Comparison of ENCODE assay signal across 12 cellular contexts in the genomic region with DNA sequence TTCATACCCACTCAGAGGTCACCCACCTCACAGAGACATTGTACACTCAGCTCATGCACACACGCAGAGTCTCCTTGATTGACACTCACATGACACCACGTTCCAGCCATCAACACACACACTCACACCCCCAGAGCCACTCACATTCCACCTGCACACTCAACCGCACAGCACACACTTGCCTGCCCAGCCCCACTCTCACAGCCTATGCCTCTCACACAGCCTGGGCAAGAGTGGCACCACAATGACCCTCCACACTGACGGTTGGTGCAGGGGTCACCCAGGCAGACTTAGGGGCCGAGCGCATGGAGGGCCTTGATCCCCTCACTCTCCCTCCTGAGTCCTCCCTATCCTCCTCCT. TPM values are rescaled to one million over a fixed set of nuclear protein-coding genes. Genes with fewer than 3 reads are reported as not detected.
DNase-seq lines count a peak whose midpoint lies in the region; ATAC-seq, FAIRE-seq and TF ChIP-seq lines count a peak whose summit lies in the region.
"Had no signal": no experiment of that assay in that cellular context is flagged by ENCODE, and none has a peak within 500 bp of the region (broad histone marks: within the 10 kb centered on the region; RNA-seq: fewer than 3 reads in every experiment).

No MANE protein-coding gene starts in this region.

- peak overlapping the region; percentile 54 for H3K27ac Mint-ChIP-seq in activated naive CD8-positive, alpha-beta T cell treated with anti-CD3 and anti-CD28 coated beads, Interleukin-2, amount 10 ng/mL, durations not matched to agents 7 days and 5 days
- H3K27ac Mint-ChIP-seq: CD8-positive, alpha-beta memory T cell; immature natural killer cell; WTC11 had no signal

- DNase-seq in GM12891 (ENCODE audit: insufficient read length, low spot score) (no peak), osteoblast (ENCODE audit: insufficient read length, low spot score, missing footprints) (peak; percentile 57), islet precursor cell (no peak)
- DNase-seq in activated naive CD8-positive, alpha-beta T cell treated with anti-CD3 and anti-CD28 coated beads, Interleukin-2, amount 10 ng/mL, durations not matched to agents 7 days and 5 days, result no peak
- DNase-seq: CD8-positive, alpha-beta memory T cell; immature natural killer cell; occipital lobe had no signal

- H4K20me1 ChIP-seq in osteoblast (ENCODE audit: insufficient read depth, low read length), result no peaks in the 10 kb centered on the region

- H3K27ac ChIP-seq in osteoblast (ENCODE audit: low read depth, low read length), result no peak overlapping the region
- H3K27ac ChIP-seq: cardiac muscle cell had no signal

- FAIRE-seq in GM12891 (lab: Jason Lieb, UNC), result peak; percentile 71

- H3K9me3 Mint-ChIP-seq in activated naive CD8-positive, alpha-beta T cell treated with anti-CD3 and anti-CD28 coated beads, Interleukin-2, amount 10 ng/mL, durations not matched to agents 7 days and 5 days, result no peaks in the 10 kb centered on the region
- H3K9me3 Mint-ChIP-seq: CD8-positive, alpha-beta memory T cell; immature natural killer cell; WTC11 had no signal

- no peak for ATAC-seq in activated naive CD8-positive, alpha-beta T cell treated with anti-CD3 and anti-CD28 coated beads, Interleukin-2, amount 10 ng/mL, durations not matched to agents 7 days and 5 days (ENCODE audit: low read depth)
- ATAC-seq in HG02623 (IDR thresholded peaks at IDR 0.05; ENCODE audit: unreplicated experiment), result no peak
- ATAC-seq in GM18517 (IDR thresholded peaks at IDR 0.05; ENCODE audit: unreplicated experiment), result no peak

- no peak for TF ChIP-seq CTCF in osteoblast (IDR thresholded peaks at IDR 0.05; ENCODE audit: extremely low read depth, low read depth, low read length)

- no peaks in the 10 kb centered on the region for H3K9me3 ChIP-seq in osteoblast (ENCODE audit: low read depth, low read length)

- H3K27me3 Mint-ChIP-seq in activated naive CD8-positive, alpha-beta T cell treated with anti-CD3 and anti-CD28 coated beads, Interleukin-2, amount 10 ng/mL, durations not matched to agents 7 days and 5 days, result peaks cover 3% of the 10 kb centered on the region

- H3K4me3 Mint-ChIP-seq in activated naive CD8-positive, alpha-beta T cell treated with anti-CD3 and anti-CD28 coated beads, Interleukin-2, amount 10 ng/mL, durations not matched to agents 7 days and 5 days, result no peak overlapping the region
- H3K4me3 Mint-ChIP-seq: CD8-positive, alpha-beta memory T cell; WTC11 had no signal

- peaks cover 2% of the 10 kb centered on the region for H3K4me1 Mint-ChIP-seq in activated naive CD8-positive, alpha-beta T cell treated with anti-CD3 and anti-CD28 coated beads, Interleukin-2, amount 10 ng/mL, durations not matched to agents 7 days and 5 days

- POLR2A ChIA-PET in activated naive CD8-positive, alpha-beta T cell treated with anti-CD3 and anti-CD28 coated beads, Interleukin-2, amount 10 ng/mL, durations not matched to agents 7 days and 5 days (lab: Charles Lee), result no interaction called here

- no peak overlapping the region for H3K4me2 ChIP-seq in osteoblast (ENCODE audit: insufficient read depth, low read length)

- no peak for TF ChIP-seq POLR2A in GM12891 (IDR thresholded peaks at IDR 0.05; ENCODE audit: low read depth, low read length)

- H3K36me3 ChIP-seq in osteoblast (ENCODE audit: insufficient read depth, low read length), result no peaks in the 10 kb centered on the region
- H3K36me3 ChIP-seq: cardiac muscle cell had no signal

- H3K4me3 ChIP-seq in osteoblast (ENCODE audit: insufficient read depth, low read length), result no peak overlapping the region
- H3K4me3 ChIP-seq: cardiac muscle cell had no signal

- H3K36me3 Mint-ChIP-seq in activated naive CD8-positive, alpha-beta T cell treated with anti-CD3 and anti-CD28 coated beads, Interleukin-2, amount 10 ng/mL, durations not matched to agents 7 days and 5 days, result no peaks in the 10 kb centered on the region
- H3K36me3 Mint-ChIP-seq: CD8-positive, alpha-beta memory T cell; immature natural killer cell; WTC11 had no signal

- H3K79me2 ChIP-seq in osteoblast (ENCODE audit: insufficient read depth, low read length), result no peaks in the 10 kb centered on the region

- H3K4me1 ChIP-seq in osteoblast (ENCODE audit: insufficient read depth, low read length), result peaks cover 4% of the 10 kb centered on the region

- H3K27me3 ChIP-seq in osteoblast (ENCODE audit: insufficient read depth, low read length), result no peaks in the 10 kb centered on the region
- H3K27me3 ChIP-seq: cardiac muscle cell had no signal

- no peak overlapping the region for H2AFZ ChIP-seq in osteoblast (ENCODE audit: low read length)

TF ChIP-seq in GM12891, 5 proteins besides CTCF, POLR2A, EP300 and RAD21:
- TF ChIP-seq TAF1 (IDR thresholded peaks at IDR 0.05; ENCODE audit: low read depth, low read length), result no peak
- no peak for TF ChIP-seq POU2F2 (IDR thresholded peaks at IDR 0.05; ENCODE audit: low read depth, low read length)
- TF ChIP-seq POLR2AphosphoS5 (IDR thresholded peaks at IDR 0.05; ENCODE audit: low read depth, low read length), result no peak
- TF ChIP-seq SPI1 (IDR thresholded peaks at IDR 0.05; ENCODE audit: low read depth, low read length), result no peak
- TF ChIP-seq PAX5 (IDR thresholded peaks at IDR 0.05; ENCODE audit: insufficient read depth, low read length, severe bottlenecking), result no peak

RNA-seq across cellular contexts. Expression of gene SPI1, which starts 2.2 kb away (rescaled TPM):
- 11.8 TPM for polyA plus RNA-seq in GM12891 (2012; ENCODE audit: low read depth, missing spikeins)
- total RNA-seq in activated naive CD8-positive, alpha-beta T cell treated with anti-CD3 and anti-CD28 coated beads, Interleukin-2, amount 10 ng/mL, durations not matched to agents 7 days and 5 days, result 1 to 10 TPM; 2.9 to 3.5 TPM
- total RNA-seq in osteoblast, result not detected in 2 replicates
- total RNA-seq: cardiac muscle cell, LHCN-M2 had no signal
- polyA plus RNA-seq: CD8-positive, alpha-beta memory T cell had no signal

RNA-seq across cellular contexts. Expression of gene MYBPC3, which starts 23.7 kb away (rescaled TPM):
- not detected for polyA plus RNA-seq in GM12891 (2012; ENCODE audit: low read depth, missing spikeins)
- total RNA-seq in activated naive CD8-positive, alpha-beta T cell treated with anti-CD3 and anti-CD28 coated beads, Interleukin-2, amount 10 ng/mL, durations not matched to agents 7 days and 5 days, result under 1 TPM in 1 of 2 experiments, not detected in 1; 0.11 TPM
- total RNA-seq in osteoblast, result not detected in 2 replicates
- total RNA-seq: CD8-positive, alpha-beta memory T cell; LHCN-M2; occipital lobe had no signal
- polyA plus RNA-seq: CD8-positive, alpha-beta memory T cell; immature natural killer cell had no signal

RNA-seq across cellular contexts. Expression of gene SLC39A13, which starts 32.2 kb away (rescaled TPM):
- polyA plus RNA-seq in GM12891 (2012; ENCODE audit: low read depth, missing spikeins), result 9.2 TPM
- 10 to 100 TPM; 33.1 to 38.2 TPM for total RNA-seq in activated naive CD8-positive, alpha-beta T cell treated with anti-CD3 and anti-CD28 coated beads, Interleukin-2, amount 10 ng/mL, durations not matched to agents 7 days and 5 days
- 52.5 and 78.9 TPM in 2 replicates for total RNA-seq in osteoblast

RNA-seq across cellular contexts. Expression of gene PSMC3, which starts 50.1 kb away (rescaled TPM):
- polyA plus RNA-seq in GM12891 (2012; ENCODE audit: low read depth, missing spikeins), result 137 TPM
- 100 to 1,000 TPM; 113 to 115 TPM for total RNA-seq in activated naive CD8-positive, alpha-beta T cell treated with anti-CD3 and anti-CD28 coated beads, Interleukin-2, amount 10 ng/mL, durations not matched to agents 7 days and 5 days
- total RNA-seq in osteoblast, result 121 and 124 TPM in 2 replicates
